15 cellular contexts compared by ENCODE assay signal in the genomic region with DNA sequence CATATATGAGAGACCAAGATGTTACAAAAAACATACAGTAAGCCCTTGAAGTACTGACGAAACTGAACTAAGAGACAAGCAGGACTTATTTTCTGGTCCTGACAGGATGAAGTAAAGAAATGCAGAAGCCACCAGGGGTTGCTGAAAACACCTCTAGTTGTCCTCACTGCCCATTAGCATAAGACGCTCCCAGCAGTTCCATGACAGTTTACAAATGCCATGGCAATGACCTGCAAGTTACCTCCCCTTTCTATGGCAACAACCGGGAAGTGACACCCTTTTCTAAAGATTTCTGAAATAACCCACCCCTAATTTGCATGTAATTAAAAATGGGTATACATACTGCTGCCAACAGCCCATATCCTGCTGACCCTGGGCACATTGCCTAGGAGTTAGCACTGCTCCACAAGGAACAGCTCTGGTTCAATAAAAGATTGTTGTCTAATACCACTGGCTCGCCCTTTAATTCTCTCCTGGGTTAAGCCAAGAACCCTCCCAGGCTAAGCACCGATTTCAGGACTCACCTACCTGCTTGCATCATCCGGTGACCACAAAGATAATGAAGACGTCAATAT.
DNase-seq lines count a peak whose midpoint lies in the region; ATAC-seq and TF ChIP-seq lines count a peak whose summit lies in the region.
"Had no signal": no experiment of that assay in that cellular context is flagged by ENCODE, and none has a peak within 500 bp of the region (broad histone marks: within the 10 kb centered on the region; RNA-seq: fewer than 3 reads in every experiment).

No MANE protein-coding gene starts in this region.

- H3K4me3 Mint-ChIP-seq in Calu3 (ENCODE audit: low read depth, unreplicated experiment), result no peak overlapping the region
- H3K4me3 Mint-ChIP-seq: CD4-positive, alpha-beta memory T cell; HFFc6 had no signal

- H3K27me3 ChIP-seq in WERI-Rb-1 (ENCODE audit: insufficient read depth, low read depth, severe bottlenecking), result no peaks in the 10 kb centered on the region

- no peak for TF ChIP-seq CTCF in C4-2B (conservative IDR thresholded peaks at IDR 0.05)
- TF ChIP-seq CTCF in WERI-Rb-1 (IDR thresholded peaks at IDR 0.05; ENCODE audit: low read depth, low read length), result no peak
- TF ChIP-seq CTCF in Calu3 (IDR thresholded peaks at IDR 0.05; ENCODE audit: unreplicated experiment), result no peak

- ATAC-seq in esophagus mucosa, result peak; percentile 61
- ATAC-seq: HepG2 had no signal

- H3K27ac Mint-ChIP-seq in Calu3 (ENCODE audit: unreplicated experiment), result no peak overlapping the region
- H3K27ac Mint-ChIP-seq: CD4-positive, alpha-beta memory T cell; HFFc6 had no signal

- no TSS peak for BruUV-seq in Calu3 (replicated peaks; lab: Mats Ljungman, UMichigan)

- H3K27ac ChIP-seq in C4-2B (peak overlapping the region; percentile 20; the same call in 1 of the 2 replicates), WERI-Rb-1 (no peak overlapping the region)

- H3K9me3 ChIP-seq in WERI-Rb-1 (ENCODE audit: severe bottlenecking), result peaks cover 14% of the 10 kb centered on the region

- DNase-seq in NCI-H69 (lab: John Stamatoyannopoulos, UW) (peak; percentile 58), mucosa of gallbladder (ENCODE audit: low spot score) (peak; percentile 67), WERI-Rb-1 (no peak), Calu3 (no peak)
- no peak for DNase-seq in stimulated activated CD4-positive, alpha-beta T cell treated with anti-CD3 and anti-CD28 coated beads, Interleukin-4, amount 100 ng/mL, for 1 hour
- DNase-seq: ACHN; C1 segment of cervical spinal cord; CD4-positive, alpha-beta memory T cell; DMS53; GF-D8; HCEC 1CT; HFFc6 had no signal

- no peaks in the 10 kb centered on the region for H3K36me3 Mint-ChIP-seq in Calu3 (ENCODE audit: insufficient read depth, unreplicated experiment)
- H3K36me3 Mint-ChIP-seq: CD4-positive, alpha-beta memory T cell had no signal

- no peak overlapping the region for H3K4me3 ChIP-seq in WERI-Rb-1 (ENCODE audit: low read depth, low read length)

- intact Hi-C loops in Calu3 (cut with micrococcal nuclease; ENCODE audit: unreplicated experiment), result no loop called here

- H3K36me3 ChIP-seq in WERI-Rb-1, result no peaks in the 10 kb centered on the region

- CTCF ChIA-PET in Calu3 (lab: Charles Lee), result no interaction called here

- H3K27me3 Mint-ChIP-seq in Calu3 (ENCODE audit: unreplicated experiment), result no peaks in the 10 kb centered on the region
- H3K27me3 Mint-ChIP-seq: CD4-positive, alpha-beta memory T cell had no signal

- H3K4me1 Mint-ChIP-seq in Calu3 (ENCODE audit: low read depth, unreplicated experiment), result no peaks in the 10 kb centered on the region
- H3K4me1 Mint-ChIP-seq: CD4-positive, alpha-beta memory T cell had no signal

- peaks cover 13% of the 10 kb centered on the region for H3K9me3 Mint-ChIP-seq in Calu3 (ENCODE audit: low read depth, unreplicated experiment)

Comparison
In these comparisons a context has a peak if more than half of its experiments do, and no peak if none do; other contexts are left out.
1. DNase-seq: peak in NCI-H69 (single experiment) and mucosa of gallbladder (single experiment); none in WERI-Rb-1 (single experiment), stimulated activated CD4-positive, alpha-beta T cell treated with anti-CD3 and anti-CD28 coated beads, Interleukin-4, amount 100 ng/mL, for 1 hour (single experiment) and Calu3 (single experiment).